Comparison of ENCODE assay signal across 26 cellular contexts in genomic region chr2:121120411-121120810, GRCh38.
"Had no signal": no experiment of that assay in that cellular context is flagged by ENCODE, and none has a peak within 500 bp of the region (broad histone marks: within the 10 kb centered on the region; RNA-seq: fewer than 3 reads in every experiment).

No MANE protein-coding gene starts in this region.

- DNase-seq: activated effector memory CD4-positive, alpha-beta T cell treated with anti-CD3 and anti-CD28 coated beads, Interleukin-2, amount 50 U/mL, for 16 hours; activated effector memory CD4-positive, alpha-beta T cell treated with Interleukin-2 at 50 U/mL for 16 hours; activated gamma-delta T cell; activated gamma-delta T cell treated with Interleukin-2 at 50 U/mL for 16 hours; activated naive CD4-positive, alpha-beta T cell; activated naive CD4-positive, alpha-beta T cell treated with anti-CD3 and anti-CD28 coated beads for 36 hours; activated naive CD4-positive, alpha-beta T cell treated with anti-CD3 and anti-CD28 coated beads, Interleukin-2, amount 10 ng/mL, durations not matched to agents 7 days and 5 days; activated naive CD4-positive, alpha-beta T cell treated with anti-CD3 and anti-CD28 coated beads, Interleukin-2, amount 50 U/mL, for 16 hours; activated naive CD4-positive, alpha-beta T cell treated with Interleukin-2 at 50 U/mL for 16 hours; activated naive CD8-positive, alpha-beta T cell treated with anti-CD3 and anti-CD28 coated beads for 36 hours; activated naive CD8-positive, alpha-beta T cell treated with anti-CD3 and anti-CD28 coated beads, Interleukin-2, amount 10 ng/mL, durations not matched to agents 7 days and 5 days; activated naive CD8-positive, alpha-beta T cell treated with anti-CD3 and anti-CD28 coated beads, Interleukin-2, amount 50 U/mL, for 24 hours; activated T-cell treated with anti-CD3 and anti-CD28 coated beads, Interleukin-2, amount 50 U/mL, for 1 hour; activated T-cell treated with anti-CD3 and anti-CD28 coated beads, Interleukin-2, amount 50 U/mL, for 24 hours; activated T-cell treated with anti-CD3 and anti-CD28 coated beads, Interleukin-2, amount 50 U/mL, for 4 hours; activated T-cell treated with anti-CD3 and anti-CD28 coated beads, Interleukin-2, amount 50 U/mL, for 48 hours; activated T-cell treated with anti-CD3 and anti-CD28 coated beads, Interleukin-2, amount 50 U/mL, for 72 hours; adrenal gland; amniotic stem cell; amygdala; anterior cingulate cortex; body of pancreas; brain microvascular endothelial cell; caudate nucleus; central memory CD4-positive, alpha-beta T cell; cerebellar nuclear complex had no signal
